Comparison of ENCODE assay signal across 28 cellular contexts in the genomic region with DNA sequence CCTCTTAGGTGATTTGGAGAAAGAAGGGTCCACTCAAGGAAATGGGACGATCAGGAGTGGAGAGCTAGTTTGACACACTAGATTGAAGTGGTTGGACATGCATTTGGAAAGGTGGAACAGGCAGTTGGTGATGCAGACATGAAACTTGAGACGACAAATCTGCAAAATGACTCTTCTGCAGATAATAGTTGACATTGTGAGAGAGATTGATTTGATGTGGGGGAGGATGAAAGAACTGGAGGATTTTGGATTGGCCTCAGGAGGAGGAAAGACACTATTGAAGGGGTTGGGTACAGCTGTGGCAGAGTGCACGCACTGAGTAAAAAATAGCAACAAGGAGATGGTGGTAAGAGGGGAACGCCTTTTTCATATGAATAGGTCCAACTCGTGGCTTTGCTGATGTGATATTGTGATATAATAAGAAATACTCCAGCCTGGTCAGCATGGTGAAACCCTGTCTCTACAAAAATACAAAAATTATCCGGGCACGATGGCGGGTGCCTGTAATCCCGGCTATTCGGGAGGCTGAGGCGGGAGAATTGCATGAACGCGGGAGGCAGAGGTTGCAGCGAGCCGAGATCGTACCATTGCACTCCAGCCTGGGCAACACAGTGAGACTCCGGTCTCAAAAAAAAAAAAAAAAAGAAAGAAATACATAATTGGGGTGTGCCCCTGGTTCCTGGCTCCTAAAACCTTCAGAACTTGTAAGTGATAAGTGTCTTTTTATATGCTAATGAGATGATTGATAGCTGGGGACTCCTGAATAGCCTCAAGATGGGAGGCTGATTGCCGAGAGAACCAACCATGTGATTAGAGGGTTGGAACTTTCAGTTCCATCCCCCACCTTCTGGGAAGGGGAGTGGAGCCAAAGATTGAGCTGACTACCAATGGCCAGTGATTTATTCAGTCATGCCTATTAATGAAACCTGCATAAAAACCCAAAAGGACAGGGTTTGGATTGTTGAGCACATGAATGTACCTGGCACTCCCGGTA.
"Had no signal": no experiment of that assay in that cellular context is flagged by ENCODE, and none has a peak within 500 bp of the region (broad histone marks: within the 10 kb centered on the region; RNA-seq: fewer than 3 reads in every experiment).

No MANE protein-coding gene starts in this region.

- H2AFZ ChIP-seq: hepatocyte had no signal

- H3K27ac Mint-ChIP-seq: activated B cell treated with CpG ODN at 0.5 μM for 24 hours; activated CD8-positive, alpha-beta T cell treated with anti-CD3 and anti-CD28 coated beads for 36 hours; activated naive CD8-positive, alpha-beta T cell; activated T-cell treated with anti-CD3 and anti-CD28 coated beads, Interleukin-2, amount 50 U/mL, for 72 hours; naive B cell; nephron progenitor cell; stimulated activated memory B cell treated with anti-CD40 and anti-IgM and Interleukin-4, amounts not matched to agents 10 μg/mL and 1 μg/mL and 100 μg/mL, for 72 hours; stimulated activated naive CD8-positive, alpha-beta T cell treated with anti-CD3 and anti-CD28 coated beads, Interleukin-15, amount 100 ng/mL, for 72 hours had no signal

- H3K36me3 ChIP-seq: neutrophil had no signal

- H3K4me1 ChIP-seq: gastrocnemius medialis had no signal

- H3K4me3 Mint-ChIP-seq: activated B cell treated with CpG ODN at 0.5 μM for 24 hours; activated CD8-positive, alpha-beta T cell treated with anti-CD3 and anti-CD28 coated beads for 36 hours; activated naive CD8-positive, alpha-beta T cell; activated T-cell treated with anti-CD3 and anti-CD28 coated beads, Interleukin-2, amount 50 U/mL, for 72 hours; naive B cell; nephron progenitor cell; stimulated activated memory B cell treated with anti-CD40 and anti-IgM and Interleukin-4, amounts not matched to agents 10 μg/mL and 1 μg/mL and 100 μg/mL, for 72 hours; stimulated activated naive CD8-positive, alpha-beta T cell treated with anti-CD3 and anti-CD28 coated beads, Interleukin-15, amount 100 ng/mL, for 72 hours had no signal

- FAIRE-seq: colon, keratinocyte had no signal

- H3K27me3 Mint-ChIP-seq: activated B cell treated with CpG ODN at 0.5 μM for 24 hours; activated CD8-positive, alpha-beta T cell treated with anti-CD3 and anti-CD28 coated beads for 36 hours; activated naive CD8-positive, alpha-beta T cell; naive B cell; stimulated activated memory B cell treated with anti-CD40 and anti-IgM and Interleukin-4, amounts not matched to agents 10 μg/mL and 1 μg/mL and 100 μg/mL, for 72 hours; stimulated activated naive CD8-positive, alpha-beta T cell treated with anti-CD3 and anti-CD28 coated beads, Interleukin-15, amount 100 ng/mL, for 72 hours had no signal

- H3K4me3 ChIP-seq: gastrocnemius medialis, hepatocyte, skin epidermis, upper lobe of left lung, vagina had no signal

- DNase-seq: activated B cell treated with CpG ODN at 0.5 μM for 24 hours; activated CD4-positive, alpha-beta T cell treated with anti-CD3 and anti-CD28 coated beads, Interleukin-2, amount 50 U/mL, for 1 hour; activated CD8-positive, alpha-beta T cell treated with anti-CD3 and anti-CD28 coated beads for 36 hours; activated naive CD4-positive, alpha-beta T cell; activated T-cell treated with anti-CD3 and anti-CD28 coated beads for 4 hours; activated T-cell treated with anti-CD3 and anti-CD28 coated beads, Interleukin-2, amount 50 U/mL, for 72 hours; anterior cingulate cortex; dermis blood vessel endothelial cell; effector CD8-positive, alpha-beta T cell; gastrocnemius medialis; left cardiac atrium; left ventricle myocardium superior; naive B cell; nephron progenitor cell; retina; stimulated activated CD4-positive, alpha-beta T cell treated with anti-CD3 and anti-CD28 coated beads, Interleukin-4, amount 100 ng/mL, for 24 hours; stimulated activated naive CD8-positive, alpha-beta T cell treated with anti-CD3 and anti-CD28 coated beads, Interleukin-15, amount 100 ng/mL, for 72 hours; T-helper 2 cell; upper lobe of left lung had no signal

- H3K4me2 ChIP-seq: hepatocyte had no signal

- H3K9me3 Mint-ChIP-seq: activated B cell treated with CpG ODN at 0.5 μM for 24 hours; activated CD8-positive, alpha-beta T cell treated with anti-CD3 and anti-CD28 coated beads for 36 hours; stimulated activated memory B cell treated with anti-CD40 and anti-IgM and Interleukin-4, amounts not matched to agents 10 μg/mL and 1 μg/mL and 100 μg/mL, for 72 hours; stimulated activated naive CD8-positive, alpha-beta T cell treated with anti-CD3 and anti-CD28 coated beads, Interleukin-15, amount 100 ng/mL, for 72 hours had no signal

- H3K27ac ChIP-seq: gastrocnemius medialis, hepatocyte, neutrophil, skin epidermis, upper lobe of left lung, vagina had no signal

- H3K9me3 ChIP-seq: gastrocnemius medialis, neutrophil, vagina had no signal

- ATAC-seq: activated CD8-positive, alpha-beta T cell treated with anti-CD3 and anti-CD28 coated beads for 36 hours; activated T-cell treated with anti-CD3 and anti-CD28 coated beads, Interleukin-2, amount 50 U/mL, for 72 hours; gastrocnemius medialis; left cardiac atrium; left ventricle myocardium superior; sciatic nerve; stimulated activated memory B cell treated with anti-CD40 and anti-IgM and Interleukin-4, amounts not matched to agents 10 μg/mL and 1 μg/mL and 100 μg/mL, for 72 hours; stimulated activated naive CD8-positive, alpha-beta T cell treated with anti-CD3 and anti-CD28 coated beads, Interleukin-15, amount 100 ng/mL, for 72 hours had no signal

- H3K27me3 ChIP-seq: gastrocnemius medialis, hepatocyte, neutrophil, upper lobe of left lung, vagina had no signal
